ENCODE assay signal across 10 cellular contexts in the genomic region with DNA sequence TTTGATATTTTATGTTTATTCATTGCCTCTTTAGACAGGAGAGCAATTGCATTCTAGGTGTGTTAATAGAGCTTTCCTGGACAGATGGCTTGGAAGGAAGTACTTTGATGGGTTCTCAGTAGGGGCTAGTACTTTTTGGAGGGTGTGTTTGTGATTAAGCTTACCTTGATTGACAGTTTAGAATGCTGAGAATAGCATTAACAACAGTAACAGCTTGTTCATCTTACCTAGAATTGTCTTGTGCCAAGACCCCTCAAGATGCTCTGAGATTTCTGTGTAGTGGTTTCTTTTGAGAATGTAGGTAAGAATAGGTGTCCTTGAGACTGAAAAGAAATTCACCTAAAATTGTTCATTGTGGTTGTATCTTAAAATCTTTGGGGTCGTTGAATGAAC. TPM values are rescaled to one million over a fixed set of nuclear protein-coding genes. Genes with fewer than 3 reads are reported as not detected.
A peak's percentile ranks its signal among the peaks of the same experiment; 100 is the strongest.
DNase-seq lines count a peak whose midpoint lies in the region; TF ChIP-seq lines count a peak whose summit lies in the region.
"Had no signal": no experiment of that assay in that cellular context is flagged by ENCODE, and none has a peak within 500 bp of the region (broad histone marks: within the 10 kb centered on the region; RNA-seq: fewer than 3 reads in every experiment).

No MANE protein-coding gene starts in this region.

- TF ChIP-seq CTCF in DOHH2 (IDR thresholded peaks at IDR 0.05; ENCODE audit: low read depth, low read length, poor library complexity, severe bottlenecking) = no peak
- no peak for TF ChIP-seq CTCF in brain (conservative IDR thresholded peaks at IDR 0.05)
- no peak for TF ChIP-seq CTCF in neutrophil (IDR thresholded peaks at IDR 0.05)

- H3K4me3 Mint-ChIP-seq in brain = peak overlapping the region in 4 of 5 experiments; percentile 30 to 71 (median 61)

- no peaks in the 10 kb centered on the region for H3K9me3 Mint-ChIP-seq in brain
- H3K9me3 Mint-ChIP-seq: neural crest cell had no signal

- H4K20me1 ChIP-seq in DOHH2 (ENCODE audit: control insufficient read depth, insufficient read depth, low read depth, low read length) = peaks cover 48% of the 10 kb centered on the region

- peak overlapping the region; percentile 31 for H3K4me2 ChIP-seq in DOHH2 (ENCODE audit: low read length)

- H3K27ac Mint-ChIP-seq in brain = peak overlapping the region in 2 of 5 experiments; percentile 13 to 55

- peaks cover 80% of the 10 kb centered on the region for H3K4me1 ChIP-seq in DOHH2 (ENCODE audit: control insufficient read depth, low read length)
- H3K4me1 ChIP-seq in neutrophil (ENCODE audit: control insufficient read depth in 1 of 2, insufficient read depth in 1 of 2, low read depth in 1 of 2, low read length in 1 of 2) = peaks cover 90 to 95% of the 10 kb centered on the region in 2 experiments

- H3K79me2 ChIP-seq in DOHH2 (ENCODE audit: control insufficient read depth, low read length) = peaks cover 100% of the 10 kb centered on the region

- H3F3A ChIP-seq in DOHH2 (ENCODE audit: control insufficient read depth, insufficient read depth) = peaks cover 19% of the 10 kb centered on the region

- H3K27ac ChIP-seq in DOHH2 (ENCODE audit: low read depth, low read length) = no peak overlapping the region
- peak overlapping the region; percentile 99 for H3K27ac ChIP-seq in neutrophil

- H3K36me3 ChIP-seq in DOHH2 (ENCODE audit: control insufficient read depth, low read length) (peaks cover 14% of the 10 kb centered on the region; the same call in 1 of the 2 replicates), neutrophil (no peaks in the 10 kb centered on the region)

- peaks cover 97% of the 10 kb centered on the region for H3K4me1 Mint-ChIP-seq in brain

- DNase-seq in NCI-H69 (lab: John Stamatoyannopoulos, UW) (peak; percentile 88), NCI-H748 (lab: John Stamatoyannopoulos, UW; ENCODE audit: unreplicated experiment) (no peak), AG08395 (ENCODE audit: low spot score) (no peak)
- no peak for DNase-seq in activated CD8-positive, alpha-beta memory T cell treated with anti-CD3 and anti-CD28 coated beads for 24 hours
- DNase-seq: NCI-H1105 treated with DMSO at 0.1 percent for 48 hours, SHP77 had no signal

- H3K36me3 Mint-ChIP-seq in brain = no peaks in the 10 kb centered on the region

- no peaks in the 10 kb centered on the region for H3K27me3 ChIP-seq in DOHH2 (ENCODE audit: control insufficient read depth, low read length)
- no peaks in the 10 kb centered on the region for H3K27me3 ChIP-seq in neutrophil

- H3K9me2 ChIP-seq in DOHH2 (replicated peaks; ENCODE audit: control insufficient read depth, low read length) = no peaks in the 10 kb centered on the region

- H3K9me3 ChIP-seq in DOHH2 (ENCODE audit: control insufficient read depth, insufficient read depth, low read length) = no peaks in the 10 kb centered on the region
- H3K9me3 ChIP-seq in neutrophil = no peaks in the 10 kb centered on the region

- H3K27me3 Mint-ChIP-seq in brain = no peaks in the 10 kb centered on the region

- H3K4me3 ChIP-seq in DOHH2 (ENCODE audit: low read length) (no peak overlapping the region), neutrophil (ENCODE audit: low read depth in 1 of 2, low read length in 1 of 2) (no peak overlapping the region)

RNA-seq across cellular contexts. Expression of gene USP3, which starts 6.2 kb away (rescaled TPM):
- 20.7 TPM for polyA plus RNA-seq in brain (ENCODE audit: insufficient read depth, low read depth, low replicate concordance)
